In the genomic region with DNA sequence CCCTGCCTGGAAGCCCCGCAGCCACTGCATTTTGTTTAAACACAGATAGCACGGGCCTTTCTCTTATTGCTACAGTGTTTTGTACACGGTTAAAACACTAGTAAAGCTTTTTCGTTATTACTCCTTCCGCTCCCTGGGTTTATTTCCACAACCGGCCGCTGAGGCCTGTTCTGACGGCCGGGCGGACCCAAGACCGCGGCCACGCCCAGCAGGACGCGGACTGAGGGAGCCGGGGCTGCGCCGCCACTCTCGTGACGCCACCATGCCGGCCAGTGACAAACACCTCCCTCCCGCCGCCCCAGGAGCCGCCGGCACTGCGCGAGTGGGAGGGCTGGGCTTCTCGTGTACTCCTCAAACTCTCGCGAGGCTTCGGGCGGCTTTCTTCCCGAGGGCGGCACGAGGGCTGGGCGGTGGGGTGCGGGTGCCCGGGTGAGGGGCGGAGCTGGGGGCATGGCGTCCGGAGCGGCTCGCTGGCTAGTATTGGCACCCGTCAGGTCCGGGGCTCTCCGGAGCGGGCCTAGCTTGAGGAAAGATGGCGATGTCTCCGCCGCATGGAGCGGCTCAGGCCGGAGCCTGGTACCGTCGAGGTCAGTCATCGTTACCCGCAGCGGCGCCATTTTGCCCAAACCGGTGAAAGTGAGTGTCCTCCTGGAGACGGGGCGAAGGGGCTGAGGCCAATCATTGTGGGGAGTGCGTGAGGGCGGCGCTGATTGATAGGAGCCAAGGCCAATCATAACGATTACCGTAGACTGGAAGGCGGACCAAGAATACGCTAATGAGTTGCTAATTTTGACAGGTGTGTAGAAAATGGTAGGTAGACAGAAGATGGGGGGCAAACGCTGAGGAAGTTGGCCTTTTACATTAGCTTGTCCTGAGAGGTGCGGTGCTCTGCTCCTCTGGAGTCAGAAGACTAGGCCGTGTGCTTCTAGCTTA, we compare ENCODE assay signal across 8 cellular contexts. TPM values are rescaled to one million over a fixed set of nuclear protein-coding genes. Genes with fewer than 3 reads are reported as not detected.
A peak's percentile ranks its signal among the peaks of the same experiment; 100 is the strongest.
DNase-seq lines count a peak whose midpoint lies in the region; ATAC-seq, FAIRE-seq and TF ChIP-seq lines count a peak whose summit lies in the region.

A gene with protein sequence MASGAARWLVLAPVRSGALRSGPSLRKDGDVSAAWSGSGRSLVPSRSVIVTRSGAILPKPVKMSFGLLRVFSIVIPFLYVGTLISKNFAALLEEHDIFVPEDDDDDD (plus strand): TSS at position 382 of the 933 bp plus-strand sequence. CDS start 69 bp downstream, at position 451.

- H3K4me3 ChIP-seq in astrocyte of the cerebellum (ENCODE audit: low read depth, low read length) = peak within 1 kb of the TSS; percentile 63
- peak within 1 kb of the TSS; percentile 83 for H3K4me3 ChIP-seq in rectal smooth muscle tissue (ENCODE audit: low read length)
- H3K4me3 ChIP-seq in aorta (ENCODE audit: low read length in 2 of 2) = peak within 1 kb of the TSS; percentile 66 to 89

- H3K9me3 ChIP-seq in aorta (ENCODE audit: control insufficient read depth, low read length) = no peaks in the 10 kb centered on the region

- peak within 1 kb of the TSS; percentile 99 for H3K27ac ChIP-seq in rectal smooth muscle tissue (ENCODE audit: low read depth, low read length)
- H3K27ac ChIP-seq in aorta (ENCODE audit: low read depth in 1 of 2, low read length in 2 of 2) = peak within 1 kb of the TSS; percentile 91 to 98

- ATAC-seq in HG02981 (IDR thresholded peaks at IDR 0.05; ENCODE audit: unreplicated experiment) = peak; percentile 79
- ATAC-seq in aorta (ENCODE audit: low FRiP score) = peak; percentile 96

- H3K36me3 ChIP-seq in rectal smooth muscle tissue (ENCODE audit: control insufficient read depth, insufficient read depth, low read length) (peaks cover 4% of the 10 kb centered on the region), aorta (ENCODE audit: control insufficient read depth in 1 of 2, insufficient read depth in 2 of 2, low read length in 1 of 2) (peaks cover 0 to 5% of the 10 kb centered on the region in 2 donors)

- intact Hi-C loops in aorta (cut with DNase I) = loop anchor here in 1 of 2 donors (1.0 to 10.0 kb wide), 2 partner anchors 11 to 265 kb away; a partner anchor contains a TSS

- TF ChIP-seq CTCF in astrocyte of the cerebellum (IDR thresholded peaks at IDR 0.05; ENCODE audit: low read depth, low read length, missing control alignments) = no peak

- 0% methylated on average over 70 to 71 of the region's 71 CpGs for WGBS in aorta, 2 donors

- DNase-seq in GM18507 (ENCODE audit: extremely low spot score, insufficient read length, low read depth) = peak; percentile 96
- DNase-seq in NCI-H2029 treated with DMSO at 0.1 percent for 48 hours (lab: John Stamatoyannopoulos, UW) = peak; percentile 85
- DNase-seq in T-helper 9 cell = peak; percentile 98
- DNase-seq in astrocyte of the cerebellum (ENCODE audit: low read depth) = peak; percentile 96
- DNase-seq in hepatic stellate cell (ENCODE audit: low spot score) = peak; percentile 99
- peak; percentile 100 for DNase-seq in aorta

- peak within 1 kb of the TSS; percentile 93 for H3K9ac ChIP-seq in rectal smooth muscle tissue (ENCODE audit: low read length)

- peak; percentile 99 for FAIRE-seq in GM18507 (lab: Jason Lieb, UNC)

- in situ Hi-C loops in astrocyte of the cerebellum (cut with HindIII; ENCODE audit: low sequenced_read_pairs) = no loop called here

- H3K27me3 ChIP-seq in rectal smooth muscle tissue (ENCODE audit: control insufficient read depth, insufficient read depth, low read length) (no peaks in the 10 kb centered on the region), aorta (ENCODE audit: control insufficient read depth in 1 of 2, insufficient read depth in 2 of 2, low read length in 1 of 2) (no peaks in the 10 kb centered on the region)

- peaks cover 14% of the 10 kb centered on the region for H3K4me1 ChIP-seq in rectal smooth muscle tissue (ENCODE audit: control insufficient read depth, insufficient read depth, low read length)
- H3K4me1 ChIP-seq in aorta (ENCODE audit: control insufficient read depth in 1 of 2, insufficient read depth in 2 of 2, low read length in 2 of 2) = no peaks in the 10 kb centered on the region

RNA-seq across cellular contexts. Expression of the gene that starts here (rescaled TPM):
- 10 to 100 TPM; 62.9 to 71.3 TPM for total RNA-seq in aorta
- 100 to 1,000 TPM in 1 of 2 donors, 10 to 100 TPM in 1; 93.8 to 143 TPM for polyA plus RNA-seq in aorta

Comparison
In these comparisons a context has a peak if more than half of its experiments do, and no peak if none do; other contexts are left out.
1. Peak in every context shown above with its lines: DNase-seq, ATAC-seq, H3K4me3 ChIP-seq and H3K27ac ChIP-seq.